Comparison of ENCODE assay signal across 15 cellular contexts in genomic region chr11:24198458-24198857, GRCh38.
"Had no signal": no experiment of that assay in that cellular context is flagged by ENCODE, and none has a peak within 500 bp of the region (broad histone marks: within the 10 kb centered on the region; RNA-seq: fewer than 3 reads in every experiment).

No MANE protein-coding gene starts in this region.

- H3K4me1 ChIP-seq: breast epithelium, gastroesophageal sphincter, pancreas, uterus had no signal

- H3K36me3 Mint-ChIP-seq: activated naive CD4-positive, alpha-beta T cell treated with anti-CD3 and anti-CD28 coated beads, Interleukin-2, amount 50 U/mL, for 24 hours had no signal

- H3K4me3 ChIP-seq: breast epithelium, dorsolateral prefrontal cortex, gastroesophageal sphincter, pancreas, skin epidermis, uterus had no signal

- H3K27me3 Mint-ChIP-seq: activated naive CD4-positive, alpha-beta T cell treated with anti-CD3 and anti-CD28 coated beads, Interleukin-2, amount 50 U/mL, for 24 hours; T-helper 17 cell had no signal

- DNase-seq: activated CD4-positive, alpha-beta T cell treated with anti-CD3 and anti-CD28 coated beads, Interleukin-2, amount 50 U/mL, for 4 hours; activated CD4-positive, CD25-positive, alpha-beta regulatory T cell treated with anti-CD3 and anti-CD28 coated beads, Interleukin-2, amount 50 U/mL, for 72 hours; activated T-cell treated with anti-CD3 and anti-CD28 coated beads, Interleukin-2, amount 50 U/mL, for 1 hour; amygdala; dorsolateral prefrontal cortex; kidney glomerular epithelial cell; pancreas; T-helper 17 cell; uterus had no signal

- H3K9me3 Mint-ChIP-seq: activated naive CD4-positive, alpha-beta T cell treated with anti-CD3 and anti-CD28 coated beads, Interleukin-2, amount 50 U/mL, for 24 hours had no signal

- H3K4me1 Mint-ChIP-seq: activated naive CD4-positive, alpha-beta T cell treated with anti-CD3 and anti-CD28 coated beads, Interleukin-2, amount 50 U/mL, for 24 hours; neural crest cell; T-helper 17 cell had no signal

- H3K4me3 Mint-ChIP-seq: activated naive CD4-positive, alpha-beta T cell treated with anti-CD3 and anti-CD28 coated beads, Interleukin-2, amount 50 U/mL, for 24 hours; neural crest cell; T-helper 17 cell had no signal

- H3K9me3 ChIP-seq: breast epithelium, gastroesophageal sphincter, pancreas, uterus had no signal

- H3K27me3 ChIP-seq: breast epithelium, gastroesophageal sphincter, pancreas, uterus had no signal

- FAIRE-seq: endometrium, pancreas had no signal

- ATAC-seq: gastroesophageal sphincter, pancreas, T-helper 17 cell had no signal

- H3K27ac Mint-ChIP-seq: activated naive CD4-positive, alpha-beta T cell treated with anti-CD3 and anti-CD28 coated beads, Interleukin-2, amount 50 U/mL, for 24 hours; T-helper 17 cell had no signal

- H3K27ac ChIP-seq: breast epithelium, dorsolateral prefrontal cortex, gastroesophageal sphincter, pancreas, skin epidermis, uterus had no signal

- H3K36me3 ChIP-seq: breast epithelium, gastroesophageal sphincter, pancreas, uterus had no signal
